ENCODE assay signal across 17 cellular contexts in the genomic region with DNA sequence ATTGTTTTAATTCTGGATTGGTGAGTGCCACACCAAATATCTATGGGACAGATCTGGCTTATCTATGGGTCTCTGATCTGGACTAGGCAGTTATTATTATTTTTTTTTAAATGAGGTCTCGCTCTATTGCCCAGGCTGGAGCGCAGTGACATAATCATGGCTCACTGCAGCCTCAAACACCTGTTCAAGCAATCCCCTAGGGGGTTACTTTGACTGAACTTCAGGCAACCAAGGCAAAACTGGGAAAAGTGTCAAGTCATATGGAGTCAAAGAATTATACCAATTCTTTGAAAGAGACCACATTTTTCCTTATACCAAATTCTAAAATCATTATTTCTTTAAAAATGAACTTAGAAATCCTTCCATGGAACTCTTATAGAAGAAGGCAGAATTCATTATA.
A peak's percentile ranks its signal among the peaks of the same experiment; 100 is the strongest.
DNase-seq lines count a peak whose midpoint lies in the region; ATAC-seq, FAIRE-seq and TF ChIP-seq lines count a peak whose summit lies in the region.
"Had no signal": no experiment of that assay in that cellular context is flagged by ENCODE, and none has a peak within 500 bp of the region (broad histone marks: within the 10 kb centered on the region; RNA-seq: fewer than 3 reads in every experiment).

No MANE protein-coding gene starts in this region.

- TF ChIP-seq RAD21 in HepG2 (CRISPR knock-in tag; IDR thresholded peaks at IDR 0.05) = no peak

- no peaks in the 10 kb centered on the region for H3F3A ChIP-seq in PC-9 (ENCODE audit: insufficient read depth, low read depth)

- no peaks in the 10 kb centered on the region for H3K27me3 ChIP-seq in muscle layer of duodenum (ENCODE audit: low read depth, low read length)
- H3K27me3 ChIP-seq in HepG2 (ENCODE audit: control insufficient read depth in 1 of 2, insufficient read depth in 2 of 2, low read length in 2 of 2) = no peaks in the 10 kb centered on the region
- H3K27me3 ChIP-seq in PC-9 (ENCODE audit: insufficient read depth, low read depth) = no peaks in the 10 kb centered on the region
- H3K27me3 ChIP-seq: BLaER1, Peyer's patch, upper lobe of left lung had no signal

- ATAC-seq in left colon (no peak), HepG2 (no peak), GM21423 (IDR thresholded peaks at IDR 0.05; ENCODE audit: unreplicated experiment) (no peak)
- ATAC-seq: sciatic nerve had no signal

- H3K4me1 ChIP-seq in muscle layer of duodenum (ENCODE audit: control insufficient read depth in 1 of 2, insufficient read depth in 2 of 2, low read length in 2 of 2) (peaks cover 0 to 15% of the 10 kb centered on the region in 2 donors), HepG2 (ENCODE audit: insufficient read depth, low read length) (peaks cover 24% of the 10 kb centered on the region), PC-9 (replicated peaks; ENCODE audit: insufficient read depth) (no peaks in the 10 kb centered on the region)
- H3K4me1 ChIP-seq: BLaER1, Peyer's patch had no signal

- 92% methylated on average over 2 of the region's 2 CpGs for WGBS in HepG2 (ENCODE audit: low lambda C conversion rate)

- H3K27ac ChIP-seq in muscle layer of duodenum (ENCODE audit: low read length) = peak overlapping the region; percentile 36
- H3K27ac ChIP-seq in HepG2 (ENCODE audit: extremely low read length, insufficient read depth, low read length) = no peak overlapping the region
- no peak overlapping the region for H3K27ac ChIP-seq in PC-9
- H3K27ac ChIP-seq: BLaER1, Peyer's patch, upper lobe of left lung had no signal

- intact Hi-C loops in left colon (cut with DNase I, micrococcal nuclease) = no loop called here
- intact Hi-C loops in HepG2 (cut with micrococcal nuclease; ENCODE audit: unreplicated experiment) = no loop called here
- intact Hi-C loops in PC-9 (cut with micrococcal nuclease; ENCODE audit: unreplicated experiment) = no loop called here

- H3K36me3 ChIP-seq in muscle layer of duodenum (ENCODE audit: control insufficient read depth in 1 of 2, insufficient read depth in 2 of 2, low read length in 2 of 2) (no peaks in the 10 kb centered on the region), HepG2 (replicated peaks in 1 of 2; ENCODE audit: control insufficient read depth in 1 of 2, insufficient read depth in 2 of 2, low read length in 2 of 2) (no peaks in the 10 kb centered on the region; a peak in 1 of 5 replicates), PC-9 (ENCODE audit: low read depth) (no peaks in the 10 kb centered on the region)
- H3K36me3 ChIP-seq: BLaER1, Peyer's patch had no signal

- no peak overlapping the region for H3K4me2 ChIP-seq in HepG2 (ENCODE audit: low read depth, low read length)
- H3K4me2 ChIP-seq in PC-9 = no peak overlapping the region
- H3K4me2 ChIP-seq: BLaER1 had no signal

- no peak for FAIRE-seq in HepG2 (lab: Jason Lieb, UNC)

- no peak for TF ChIP-seq POLR2A in HepG2 (IDR thresholded peaks at IDR 0.05; ENCODE audit: insufficient read depth in 1 of 2, low read depth in 2 of 2, low read length in 2 of 2)

- H3K9me2 ChIP-seq in PC-9 (ENCODE audit: insufficient read depth) = no peaks in the 10 kb centered on the region

- in situ Hi-C loops in HepG2 (cut with HindIII; ENCODE audit: extremely low pct_ligation_motif_present, low pct_unique_long_range_greater_than_20kb) = no loop called here

- no peaks in the 10 kb centered on the region for H4K20me1 ChIP-seq in HepG2 (ENCODE audit: insufficient read depth, low read length)
- no peaks in the 10 kb centered on the region for H4K20me1 ChIP-seq in PC-9 (ENCODE audit: insufficient read depth)
- H4K20me1 ChIP-seq: BLaER1 had no signal

- POLR2A ChIA-PET in HepG2 (lab: Yijun Ruan, JAX) = no interaction called here
- POLR2A ChIA-PET in PC-9 (lab: Charles Lee; ENCODE audit: unreplicated experiment) = no interaction called here

- no peak for TF ChIP-seq EP300 in HepG2 (IDR thresholded peaks at IDR 0.05; ENCODE audit: low read depth in 2 of 2, low read length in 2 of 2)
- no peak for TF ChIP-seq EP300 in HepG2 (CRISPR knock-in tag; IDR thresholded peaks at IDR 0.05; ENCODE audit: borderline replicate concordance)

- H3K9me3 ChIP-seq in muscle layer of duodenum (ENCODE audit: control insufficient read depth in 1 of 2, low read length in 2 of 2) (no peaks in the 10 kb centered on the region), HepG2 (ENCODE audit: low read length) (no peaks in the 10 kb centered on the region), PC-9 (ENCODE audit: insufficient read depth, low read depth) (no peaks in the 10 kb centered on the region)
- H3K9me3 ChIP-seq: BLaER1, Peyer's patch, upper lobe of left lung had no signal

- TF ChIP-seq CTCF in HepG2 (CRISPR knock-in tag; IDR thresholded peaks at IDR 0.05) (no peak), PC-9 (conservative IDR thresholded peaks at IDR 0.05) (no peak)

- BruUV-seq in HepG2 (replicated peaks; lab: Mats Ljungman, UMichigan) (no TSS peak), PC-9 (replicated peaks; lab: Mats Ljungman, UMichigan) (no TSS peak)

- no peaks in the 10 kb centered on the region for H3K79me2 ChIP-seq in HepG2 (ENCODE audit: insufficient read depth, low read length)
- no peaks in the 10 kb centered on the region for H3K79me2 ChIP-seq in PC-9 (ENCODE audit: low read depth)

- H2AFZ ChIP-seq in HepG2 (ENCODE audit: low read length) (no peak overlapping the region), PC-9 (no peak overlapping the region)

- H3K9ac ChIP-seq in HepG2 (ENCODE audit: insufficient read depth, low read depth, low read length) = no peak overlapping the region
- H3K9ac ChIP-seq: BLaER1 had no signal

- CTCF ChIA-PET in HepG2 (lab: Yijun Ruan, JAX; ENCODE audit: low intra/inter-chr PET ratio, low total read pairs) = no interaction called here
- CTCF ChIA-PET in PC-9 (lab: Charles Lee) = no interaction called here

- H3K4me3 ChIP-seq in muscle layer of duodenum (ENCODE audit: low read depth in 1 of 2, low read length in 2 of 2) (no peak overlapping the region), HepG2 (replicated peaks in 1 of 3; ENCODE audit: insufficient read depth in 1 of 3, low read depth in 2 of 3, low read length in 3 of 3) (no peak overlapping the region), PC-9 (no peak overlapping the region)
- H3K4me3 ChIP-seq: BLaER1, Peyer's patch, upper lobe of left lung had no signal

- DNase-seq in COLO668 (lab: John Stamatoyannopoulos, UW; ENCODE audit: unreplicated experiment) = peak; percentile 41
- peak; percentile 61 for DNase-seq in NCI-H1694 (lab: John Stamatoyannopoulos, UW)
- peak; percentile 12 for DNase-seq in NCI-H524 treated with DMSO at 0.1 percent for 48 hours (lab: John Stamatoyannopoulos, UW)
- no peak for DNase-seq in left colon
- DNase-seq in HepG2 (ENCODE audit: low spot score) = no peak
- no peak for DNase-seq in PC-9
- DNase-seq: activated CD4-positive, alpha-beta T cell treated with anti-CD3 and anti-CD28 coated beads, Interleukin-2, amount 10 ng/mL, durations not matched to agents 7 days and 5 days; activated naive CD8-positive, alpha-beta T cell treated with anti-CD3 and anti-CD28 coated beads, Interleukin-2, amount 10 ng/mL, durations not matched to agents 7 days and 5 days; HCEC 1CT; hippocampal formation; MM.1S; Peyer's patch; upper lobe of left lung had no signal

TF ChIP-seq in HepG2, 621 proteins besides CTCF, POLR2A, EP300 and RAD21 (continues in another document):
- TF ChIP-seq ZNF367 (CRISPR knock-in tag; IDR thresholded peaks at IDR 0.05; ENCODE audit: borderline replicate concordance) = no peak
- TF ChIP-seq, protein P1, sequence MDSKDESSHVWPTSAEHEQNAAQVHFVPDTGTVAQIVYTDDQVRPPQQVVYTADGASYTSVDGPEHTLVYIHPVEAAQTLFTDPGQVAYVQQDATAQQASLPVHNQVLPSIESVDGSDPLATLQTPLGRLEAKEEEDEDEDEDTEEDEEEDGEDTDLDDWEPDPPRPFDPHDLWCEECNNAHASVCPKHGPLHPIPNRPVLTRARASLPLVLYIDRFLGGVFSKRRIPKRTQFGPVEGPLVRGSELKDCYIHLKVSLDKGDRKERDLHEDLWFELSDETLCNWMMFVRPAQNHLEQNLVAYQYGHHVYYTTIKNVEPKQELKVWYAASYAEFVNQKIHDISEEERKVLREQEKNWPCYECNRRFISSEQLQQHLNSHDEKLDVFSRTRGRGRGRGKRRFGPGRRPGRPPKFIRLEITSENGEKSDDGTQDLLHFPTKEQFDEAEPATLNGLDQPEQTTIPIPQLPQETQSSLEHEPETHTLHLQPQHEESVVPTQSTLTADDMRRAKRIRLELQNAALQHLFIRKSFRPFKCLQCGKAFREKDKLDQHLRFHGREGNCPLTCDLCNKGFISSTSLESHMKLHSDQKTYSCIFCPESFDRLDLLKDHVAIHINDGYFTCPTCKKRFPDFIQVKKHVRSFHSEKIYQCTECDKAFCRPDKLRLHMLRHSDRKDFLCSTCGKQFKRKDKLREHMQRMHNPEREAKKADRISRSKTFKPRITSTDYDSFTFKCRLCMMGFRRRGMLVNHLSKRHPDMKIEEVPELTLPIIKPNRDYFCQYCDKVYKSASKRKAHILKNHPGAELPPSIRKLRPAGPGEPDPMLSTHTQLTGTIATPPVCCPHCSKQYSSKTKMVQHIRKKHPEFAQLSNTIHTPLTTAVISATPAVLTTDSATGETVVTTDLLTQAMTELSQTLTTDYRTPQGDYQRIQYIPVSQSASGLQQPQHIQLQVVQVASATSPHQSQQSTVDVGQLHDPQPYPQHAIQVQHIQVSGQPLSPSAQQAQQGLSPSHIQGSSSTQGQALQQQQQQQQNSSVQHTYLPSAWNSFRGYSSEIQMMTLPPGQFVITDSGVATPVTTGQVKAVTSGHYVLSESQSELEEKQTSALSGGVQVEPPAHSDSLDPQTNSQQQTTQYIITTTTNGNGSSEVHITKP (CRISPR knock-in tag; IDR thresholded peaks at IDR 0.05; ENCODE audit: low read depth) = no peak
- TF ChIP-seq ZNF543 (CRISPR knock-in tag; IDR thresholded peaks at IDR 0.05) = no peak
- TF ChIP-seq, protein P2, sequence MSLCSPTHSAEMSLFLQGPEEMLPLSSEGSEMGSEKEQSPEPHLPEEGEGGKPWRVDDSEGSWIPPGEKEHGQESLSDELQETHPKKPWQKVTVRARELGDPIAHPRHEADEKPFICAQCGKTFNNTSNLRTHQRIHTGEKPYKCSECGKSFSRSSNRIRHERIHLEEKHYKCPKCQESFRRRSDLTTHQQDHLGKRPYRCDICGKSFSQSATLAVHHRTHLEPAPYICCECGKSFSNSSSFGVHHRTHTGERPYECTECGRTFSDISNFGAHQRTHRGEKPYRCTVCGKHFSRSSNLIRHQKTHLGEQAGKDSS (CRISPR knock-in tag; IDR thresholded peaks at IDR 0.05; ENCODE audit: borderline replicate concordance, low read depth) = no peak
- TF ChIP-seq NBN (conservative IDR thresholded peaks at IDR 0.05) = no peak
- TF ChIP-seq, protein P3, sequence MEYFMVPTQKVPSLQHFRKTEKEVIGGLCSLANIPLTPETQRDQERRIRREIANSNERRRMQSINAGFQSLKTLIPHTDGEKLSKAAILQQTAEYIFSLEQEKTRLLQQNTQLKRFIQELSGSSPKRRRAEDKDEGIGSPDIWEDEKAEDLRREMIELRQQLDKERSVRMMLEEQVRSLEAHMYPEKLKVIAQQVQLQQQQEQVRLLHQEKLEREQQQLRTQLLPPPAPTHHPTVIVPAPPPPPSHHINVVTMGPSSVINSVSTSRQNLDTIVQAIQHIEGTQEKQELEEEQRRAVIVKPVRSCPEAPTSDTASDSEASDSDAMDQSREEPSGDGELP (IDR thresholded peaks at IDR 0.05; ENCODE audit: borderline replicate concordance, low read depth) = no peak

Comparison
In these comparisons a context has a peak if more than half of its experiments do, and no peak if none do; other contexts are left out.
1. DNase-seq: peak in COLO668 (single experiment), NCI-H1694 (single experiment) and NCI-H524 treated with DMSO at 0.1 percent for 48 hours (single experiment); none in left colon (0 of 2), HepG2 (single experiment) and PC-9 (0 of 2).